In the genomic region with DNA sequence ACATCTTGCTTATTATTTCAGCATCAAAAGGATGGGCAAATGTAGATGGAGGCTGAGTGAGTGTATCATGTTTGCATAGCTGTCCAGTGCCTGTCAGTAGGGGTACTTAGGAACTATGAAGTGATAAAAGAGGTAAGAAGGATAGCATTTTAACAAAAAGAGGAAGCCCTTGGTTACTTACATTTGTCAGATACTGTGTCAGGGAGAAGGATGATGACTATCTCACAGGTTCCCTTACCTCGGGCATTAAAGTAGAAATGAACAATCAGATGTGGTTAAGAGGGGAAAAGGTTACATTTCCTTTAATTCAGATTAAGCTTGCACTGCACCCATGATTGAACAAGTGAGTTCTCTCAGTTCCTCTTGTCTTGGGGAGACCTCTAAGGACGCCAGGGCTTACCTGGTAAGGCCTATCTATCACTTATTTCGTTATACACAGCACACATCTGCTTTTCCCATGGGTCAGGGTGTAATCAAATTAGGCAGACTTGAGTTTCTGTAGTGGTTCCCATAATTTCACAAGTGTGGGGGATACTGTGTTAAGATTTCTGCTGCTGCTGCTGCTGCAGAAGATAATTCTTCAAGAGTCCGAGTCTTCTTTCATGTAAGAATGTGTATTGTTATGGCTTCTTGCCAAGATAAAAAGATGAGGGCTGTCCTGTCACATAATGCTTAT, we compare ENCODE assay signal across 8 cellular contexts. TPM values are rescaled to one million over a fixed set of nuclear protein-coding genes. Genes with fewer than 3 reads are reported as not detected.
DNase-seq lines count a peak whose midpoint lies in the region; ATAC-seq and TF ChIP-seq lines count a peak whose summit lies in the region.

No MANE protein-coding gene starts in this region.

- H3K4me1 ChIP-seq in SJSA1 (replicated peaks) (peaks cover 47% of the 10 kb centered on the region), esophagus muscularis mucosa (peaks cover 52 to 74% (median 71%) of the 10 kb centered on the region in 4 donors), subcutaneous abdominal adipose tissue (ENCODE audit: control insufficient read depth in 5 of 5, insufficient read depth in 5 of 5, low read length in 5 of 5) (peaks cover 9 to 75% (median 70%) of the 10 kb centered on the region in 5 donors)

- intact Hi-C loops in esophagus muscularis mucosa (cut with DNase I): loop anchor here (2.0 kb wide), 1 partner anchor 24 kb away; no protein-coding TSS in a partner anchor

- H3K9me3 ChIP-seq in SJSA1 (replicated peaks) (no peaks in the 10 kb centered on the region), esophagus muscularis mucosa (no peaks in the 10 kb centered on the region), subcutaneous abdominal adipose tissue (ENCODE audit: control insufficient read depth in 5 of 5, low read length in 5 of 5) (no peaks in the 10 kb centered on the region), MG63 (no peaks in the 10 kb centered on the region)

- TF ChIP-seq EP300 in esophagus muscularis mucosa (IDR thresholded peaks at IDR 0.05): no peak

- DNase-seq in AG10803 (ENCODE audit: low read depth): no peak
- peak in 1 of 2 experiments; percentile 34 for DNase-seq in SJSA1 (ENCODE audit: low read depth in 1 of 2, low spot score in 2 of 2)
- no peak for DNase-seq in esophagus muscularis mucosa (ENCODE audit: extremely low spot score)
- DNase-seq in dedifferentiated amniotic fluid mesenchymal stem cell (ENCODE audit: extremely low spot score): no peak
- DNase-seq in MG63: no peak

- TF ChIP-seq CTCF in AG10803 (conservative IDR thresholded peaks at IDR 0.05; ENCODE audit: low read length): no peak
- no peak for TF ChIP-seq CTCF in esophagus muscularis mucosa (IDR thresholded peaks at IDR 0.05)

- ATAC-seq in GM19025 (IDR thresholded peaks at IDR 0.05; ENCODE audit: low read depth, unreplicated experiment) (peak; percentile 62), HG03108 (IDR thresholded peaks at IDR 0.05; ENCODE audit: unreplicated experiment) (peak; percentile 62)

- H3K27ac ChIP-seq in SJSA1 (peak overlapping the region; percentile 49), esophagus muscularis mucosa (replicated peaks in 1 of 4) (peak overlapping the region; percentile 98 to 100 (median 99)), subcutaneous abdominal adipose tissue (ENCODE audit: low read depth, low read length) (peak overlapping the region; percentile 88)

- WGBS in esophagus muscularis mucosa: 15% methylated on average over 4 of the region's 4 CpGs

- H3K4me3 ChIP-seq in AG10803 (ENCODE audit: low read length): peak overlapping the region; percentile 11
- H3K4me3 ChIP-seq in SJSA1: no peak overlapping the region
- peak overlapping the region; percentile 83 to 95 (median 90) for H3K4me3 ChIP-seq in esophagus muscularis mucosa
- peak overlapping the region; percentile 1 to 97 (median 23) for H3K4me3 ChIP-seq in subcutaneous abdominal adipose tissue (ENCODE audit: low read depth in 1 of 5, low read length in 5 of 5)
- no peak overlapping the region for H3K4me3 ChIP-seq in MG63

- peak overlapping the region; percentile 9 to 78 (median 67) for H3K9ac ChIP-seq in subcutaneous abdominal adipose tissue (ENCODE audit: low read length in 5 of 5)

- H3K36me3 ChIP-seq in SJSA1: peaks cover 52% of the 10 kb centered on the region
- H3K36me3 ChIP-seq in esophagus muscularis mucosa: peaks cover 11 to 44% (median 29%) of the 10 kb centered on the region in 4 donors
- peaks cover 9 to 31% (median 17%) of the 10 kb centered on the region in 5 donors for H3K36me3 ChIP-seq in subcutaneous abdominal adipose tissue (ENCODE audit: control insufficient read depth in 5 of 5, insufficient read depth in 5 of 5, low read length in 5 of 5)
- peaks cover 50% of the 10 kb centered on the region for H3K36me3 ChIP-seq in MG63

- no peak for TF ChIP-seq POLR2A in esophagus muscularis mucosa (IDR thresholded peaks at IDR 0.05; ENCODE audit: low read depth)

- H3K27me3 ChIP-seq in SJSA1 (replicated peaks): no peaks in the 10 kb centered on the region
- H3K27me3 ChIP-seq in esophagus muscularis mucosa: no peaks in the 10 kb centered on the region
- no peaks in the 10 kb centered on the region for H3K27me3 ChIP-seq in subcutaneous abdominal adipose tissue (ENCODE audit: control insufficient read depth in 5 of 5, insufficient read depth in 4 of 5, low read length in 5 of 5)
- H3K27me3 ChIP-seq in MG63: no peaks in the 10 kb centered on the region

RNA-seq across cellular contexts. Expression of gene FOXO3, which starts 4.5 kb away (rescaled TPM):
- total RNA-seq in SJSA1 (2014; rRNA removed; shearing (Covaris generic)): 15.3 and 20.4 TPM in 2 replicates
- total RNA-seq in esophagus muscularis mucosa: 100 to 1,000 TPM in 3 of 4 donors, 10 to 100 TPM in 1; 92.2 to 154 (median 122) TPM
- 14.9 TPM in 2 replicates for total RNA-seq in MG63 (2014; rRNA removed; shearing (Covaris generic); ENCODE audit: low replicate concordance)

Comparison
In these comparisons a context has a peak if more than half of its experiments do, and no peak if none do; other contexts are left out.
1. H3K4me3 ChIP-seq: peak in AG10803 (single experiment), esophagus muscularis mucosa (4 of 4) and subcutaneous abdominal adipose tissue (5 of 5); none in SJSA1 (single experiment) and MG63 (single experiment).
2. H3K27ac ChIP-seq: peak in every context shown above with its lines; median percentile 99 in esophagus muscularis mucosa; 88 in subcutaneous abdominal adipose tissue; 49 in SJSA1.